ENCODE assay signal across 8 cellular contexts in genomic region chr6:33589723-33590530, GRCh38. TPM values are rescaled to one million over a fixed set of nuclear protein-coding genes. Genes with fewer than 3 reads are reported as not detected.
DNase-seq lines count a peak whose midpoint lies in the region; FAIRE-seq and TF ChIP-seq lines count a peak whose summit lies in the region.

No MANE protein-coding gene starts in this region.

- H3K79me2 ChIP-seq in keratinocyte (ENCODE audit: control insufficient read depth, insufficient read depth, low read length) = no peaks in the 10 kb centered on the region

- no peaks in the 10 kb centered on the region for H3K9me3 Mint-ChIP-seq in MCF 10A (ENCODE audit: unreplicated experiment)

- H3K36me3 ChIP-seq in HEK293 (ENCODE audit: control insufficient read depth in 2 of 2, insufficient read depth in 1 of 2, low read length in 2 of 2) (no peaks in the 10 kb centered on the region), Peyer's patch (no peaks in the 10 kb centered on the region), keratinocyte (ENCODE audit: control insufficient read depth in 2 of 2, extremely low read depth in 1 of 2, insufficient read depth in 2 of 2, low read length in 2 of 2) (no peaks in the 10 kb centered on the region)

- H3K9me3 ChIP-seq in HEK293 (ENCODE audit: control insufficient read depth, insufficient read depth, low read depth, low read length) = no peaks in the 10 kb centered on the region
- no peaks in the 10 kb centered on the region for H3K9me3 ChIP-seq in Peyer's patch
- H3K9me3 ChIP-seq in keratinocyte (ENCODE audit: control insufficient read depth, low read depth, low read length) = no peaks in the 10 kb centered on the region

- H3K4me3 Mint-ChIP-seq in MCF 10A (ENCODE audit: unreplicated experiment) = no peak overlapping the region

- POLR2A ChIA-PET in HEK293 (lab: Yijun Ruan, JAX) (interaction anchor here (0.9 to 1.5 kb wide), 3 partner anchors 10 to 121 kb away, joined by 3 read pairs; partner anchors contain the start of genes BAK1 and UQCC2), MCF 10A (lab: Yijun Ruan, JAX) (interaction anchor here (0.6 to 3.5 kb wide), 17 partner anchors 9 to 1068 kb away, joined by 3 to 21 read pairs (median 4); partner anchors contain the start of genes BAK1, ITPR3 and UQCC2)

- H3K4me1 ChIP-seq in HEK293 (ENCODE audit: control insufficient read depth, insufficient read depth, low read length) = no peaks in the 10 kb centered on the region; the same call in 1 of the 2 replicates
- peaks cover 9 to 50% (median 24%) of the 10 kb centered on the region in 4 donors for H3K4me1 ChIP-seq in Peyer's patch
- H3K4me1 ChIP-seq in keratinocyte (ENCODE audit: control insufficient read depth, extremely low read depth, insufficient read depth, low read length) = peaks cover 47% of the 10 kb centered on the region

- BruUV-seq in MCF 10A (replicated peaks; lab: Mats Ljungman, UMichigan) = TSS peak; percentile 62

- peak overlapping the region; percentile 82 for H3K9ac ChIP-seq in keratinocyte (ENCODE audit: control insufficient read depth, extremely low read depth, insufficient read depth, low read length)

- TF ChIP-seq POLR2A in Peyer's patch (IDR thresholded peaks at IDR 0.05) = peak in 1 of 2 donors; percentile 43

- H4K20me1 ChIP-seq in keratinocyte (ENCODE audit: control insufficient read depth, extremely low read depth, insufficient read depth, low read length) = no peaks in the 10 kb centered on the region

- no peaks in the 10 kb centered on the region for H3K9me1 ChIP-seq in keratinocyte (ENCODE audit: control insufficient read depth, extremely low read depth, insufficient read depth, low read length)

- dilution Hi-C loops in keratinocyte (cut with MboI; ENCODE audit: extremely low pct_ligation_motif_present, low sequenced_read_pairs) = no loop called here

- H3K4me1 Mint-ChIP-seq in MCF 10A (ENCODE audit: insufficient read depth, unreplicated experiment) = peaks cover 26% of the 10 kb centered on the region

- DNase-seq in DMS79 treated with DMSO at 0.1 percent for 48 hours (lab: John Stamatoyannopoulos, UW) (peak; percentile 3), Peyer's patch (peak; percentile 53 to 90 (median 89)), MCF 10A (ENCODE audit: unreplicated experiment) (peak; percentile 94), keratinocyte (ENCODE audit: low read depth, low spot score) (peak; percentile 97), hippocampal formation (lab: John Stamatoyannopoulos, UW) (no peak)
- DNase-seq in stimulated activated CD8-positive, alpha-beta memory T cell treated with anti-CD3 and anti-CD28 coated beads, Interleukin-12 subunit alpha, Interleukin-12 subunit beta, amount 100 ng/mL, for 4 hours (ENCODE audit: low read depth) = peak; percentile 28
- no peak for DNase-seq in effector CD8-positive, alpha-beta T cell (lab: John Stamatoyannopoulos, UW)

- peak overlapping the region; percentile 93 for H3K27ac Mint-ChIP-seq in MCF 10A (ENCODE audit: low read depth, unreplicated experiment)

- no peak overlapping the region for H3K27ac ChIP-seq in HEK293 (ENCODE audit: extremely low read depth, low read depth, low read length)
- peak overlapping the region; percentile 27 to 98 (median 86) for H3K27ac ChIP-seq in Peyer's patch
- H3K27ac ChIP-seq in keratinocyte (ENCODE audit: control insufficient read depth, insufficient read depth, low read length) = peak overlapping the region; percentile 96

- no peak overlapping the region for H3K4me3 ChIP-seq in HEK293 (ENCODE audit: low read depth, low read length)
- H3K4me3 ChIP-seq in Peyer's patch = no peak overlapping the region
- H3K4me3 ChIP-seq in keratinocyte (ENCODE audit: control insufficient read depth in 2 of 3, extremely low read depth in 1 of 3, insufficient read depth in 2 of 3, low read depth in 1 of 3, low read length in 3 of 3) = peak overlapping the region in 2 of 3 experiments; percentile 20 to 47

- H3K36me3 Mint-ChIP-seq in MCF 10A (ENCODE audit: insufficient read depth, unreplicated experiment) = no peaks in the 10 kb centered on the region

- peak overlapping the region; percentile 80 for H3K4me2 ChIP-seq in keratinocyte (ENCODE audit: control insufficient read depth, extremely low read depth, insufficient read depth, low read depth, low read length)

- peak; percentile 73 for FAIRE-seq in keratinocyte (lab: Jason Lieb, UNC)

- TF ChIP-seq CTCF in HEK293 (tag by site-specific recombination; IDR thresholded peaks at IDR 0.05) (peak; percentile 61), Peyer's patch (IDR thresholded peaks at IDR 0.05) (peak; percentile 57 to 92 (median 85)), MCF 10A (IDR thresholded peaks at IDR 0.05; ENCODE audit: unreplicated experiment) (peak; percentile 93), keratinocyte (optimal IDR thresholded peaks at IDR 0.05 in 1 of 3, IDR thresholded peaks at IDR 0.05 in 1 of 3, conservative IDR thresholded peaks at IDR 0.05 in 1 of 3; ENCODE audit: extremely low read depth in 1 of 3, insufficient read depth in 2 of 3, low read length in 3 of 3) (peak in 2 of 3 experiments; percentile 91 to 97)

- H3K27me3 ChIP-seq in Peyer's patch (no peaks in the 10 kb centered on the region), keratinocyte (ENCODE audit: control insufficient read depth, extremely low read depth, insufficient read depth, low read length) (no peaks in the 10 kb centered on the region)

- intact Hi-C loops in MCF 10A (cut with micrococcal nuclease) = loop anchor here (1.0 to 5.0 kb wide), 6 partner anchors 30 to 562 kb away; no protein-coding TSS in a partner anchor

- peak overlapping the region; percentile 52 for H2AFZ ChIP-seq in keratinocyte (ENCODE audit: control insufficient read depth, low read length)

- H3K27me3 Mint-ChIP-seq in MCF 10A (ENCODE audit: insufficient read depth, unreplicated experiment) = no peaks in the 10 kb centered on the region

- CTCF ChIA-PET in HEK293 (lab: Yijun Ruan, JAX) (interaction anchor here (0.5 to 1.7 kb wide), 55 partner anchors 8 to 1824 kb away, joined by 3 to 36 read pairs (median 4); partner anchors contain the start of genes IP6K3, ITPR3 and ZBTB22), MCF 10A (lab: Yijun Ruan, JAX) (interaction anchor here (0.6 to 1.4 kb wide), 38 partner anchors 9 to 569 kb away, joined by 3 to 36 read pairs (median 6); partner anchors contain the start of genes BAK1, ITPR3, UQCC2 and ZBTB9)

TF ChIP-seq in HEK293, 187 proteins besides CTCF, POLR2A, EP300 and RAD21 (continues in another document):
- TF ChIP-seq BCL11A (tag by site-specific recombination; IDR thresholded peaks at IDR 0.05; ENCODE audit: low read depth) = 0 out of 2 replicates have a peak, but pooled peaks have one; percentile 31
- no peak for TF ChIP-seq ZNF248 (tag by site-specific recombination; IDR thresholded peaks at IDR 0.05)
- TF ChIP-seq KLF17 (tag by site-specific recombination; IDR thresholded peaks at IDR 0.05) = peak; percentile 40
- TF ChIP-seq GLIS2 (tag by site-specific recombination; IDR thresholded peaks at IDR 0.05) = peak; percentile 61

RNA-seq across cellular contexts. Expression of gene BAK1, which starts 9.9 kb away (rescaled TPM):
- 10 to 100 TPM; 28.9 to 71.7 (median 66.3) TPM for total RNA-seq in Peyer's patch
- total RNA-seq in MCF 10A (2022) = 45.8 and 57.7 TPM in 2 replicates
- 61.1 to 93.0 TPM (median 71.1 TPM) in 3 replicates for polyA plus RNA-seq in keratinocyte
- polyA plus RNA-seq in keratinocyte (2011; ENCODE audit: low read depth) = 5.8 TPM
- 62.2 and 89.3 TPM in 2 replicates for polyA plus RNA-seq in keratinocyte (2011; cell fraction: cytosol; rRNA removed)
- 43.7 and 54.2 TPM in 2 replicates for polyA plus RNA-seq in keratinocyte (2011; cell fraction: nucleus; rRNA removed)
- polyA plus RNA-seq in keratinocyte (2012; ENCODE audit: low replicate concordance) = 37.3 and 78.3 TPM in 2 replicates
- 77.2 to 120 TPM (median 120 TPM) in 3 replicates for polyA minus RNA-seq in keratinocyte
- 138 TPM for polyA minus RNA-seq in keratinocyte (2011; cell fraction: cytosol; rRNA and poly(A)+ RNA removed)
- polyA minus RNA-seq in keratinocyte (2011; cell fraction: nucleus; rRNA and poly(A)+ RNA removed) = 39.0 and 43.5 TPM in 2 replicates

RNA-seq across cellular contexts. Expression of gene ITPR3, which starts 31.2 kb away (rescaled TPM):
- total RNA-seq in Peyer's patch = 100 to 1,000 TPM; 139 to 250 (median 182) TPM
- 86.9 and 109 TPM in 2 replicates for total RNA-seq in MCF 10A (2022)
- 43.3 to 78.0 TPM (median 45.0 TPM) in 3 replicates for polyA plus RNA-seq in keratinocyte
- 43.1 TPM for polyA plus RNA-seq in keratinocyte (2011; ENCODE audit: low read depth)
- 39.3 and 57.7 TPM in 2 replicates for polyA plus RNA-seq in keratinocyte (2011; cell fraction: cytosol; rRNA removed)
- 283 and 333 TPM in 2 replicates for polyA plus RNA-seq in keratinocyte (2011; cell fraction: nucleus; rRNA removed)
- 49.7 and 77.8 TPM in 2 replicates for polyA plus RNA-seq in keratinocyte (2012; ENCODE audit: low replicate concordance)
- 101 to 338 TPM (median 132 TPM) in 3 replicates for polyA minus RNA-seq in keratinocyte
- polyA minus RNA-seq in keratinocyte (2011; cell fraction: cytosol; rRNA and poly(A)+ RNA removed) = 94.4 TPM
- polyA minus RNA-seq in keratinocyte (2011; cell fraction: nucleus; rRNA and poly(A)+ RNA removed) = 224 and 276 TPM in 2 replicates

Comparison
In these comparisons a context has a peak if more than half of its experiments do, and no peak if none do; other contexts are left out.
1. DNase-seq: peak in DMS79 treated with DMSO at 0.1 percent for 48 hours (single experiment), Peyer's patch (3 of 3), MCF 10A (single experiment), keratinocyte (single experiment) and stimulated activated CD8-positive, alpha-beta memory T cell treated with anti-CD3 and anti-CD28 coated beads, Interleukin-12 subunit alpha, Interleukin-12 subunit beta, amount 100 ng/mL, for 4 hours (single experiment); none in effector CD8-positive, alpha-beta T cell (single experiment) and hippocampal formation (0 of 2).
2. H3K4me3 ChIP-seq: peak in keratinocyte (2 of 3); none in HEK293 (single experiment) and Peyer's patch (0 of 4).
3. Peak in every context shown above with its lines, with median percentiles within 50 percentile points of each other: CTCF ChIP-seq.